Comparison of ENCODE assay signal across 27 cellular contexts in genomic region chr2:182391443-182391842, GRCh38. TPM values are rescaled to one million over a fixed set of nuclear protein-coding genes. Genes with fewer than 3 reads are reported as not detected.
"Had no signal": no experiment of that assay in that cellular context is flagged by ENCODE, and none has a peak within 500 bp of the region (broad histone marks: within the 10 kb centered on the region; RNA-seq: fewer than 3 reads in every experiment).

No MANE protein-coding gene starts in this region.

- H3K27ac ChIP-seq: ascending aorta, breast epithelium, cardiac muscle cell, colonic mucosa, epithelial cell of prostate, heart left ventricle had no signal

- H3K27me3 ChIP-seq: ascending aorta, breast epithelium, cardiac muscle cell, colonic mucosa, heart left ventricle had no signal

- H3K4me3 ChIP-seq: ascending aorta, breast epithelium, cardiac muscle cell, colonic mucosa, heart left ventricle had no signal

- H3K9me3 ChIP-seq: ascending aorta, colonic mucosa had no signal

- H3K36me3 ChIP-seq: ascending aorta, breast epithelium, cardiac muscle cell, colonic mucosa, heart left ventricle had no signal

- DNase-seq: activated CD4-positive, alpha-beta T cell treated with anti-CD3 and anti-CD28 coated beads for 48 hours; activated CD4-positive, alpha-beta T cell treated with anti-CD3 and anti-CD28 coated beads, Interleukin-2, amount 50 U/mL, for 1 hour; activated CD4-positive, alpha-beta T cell treated with anti-CD3 and anti-CD28 coated beads, Interleukin-2, amount 50 U/mL, for 48 hours; activated CD8-positive, alpha-beta memory T cell treated with anti-CD3 and anti-CD28 coated beads for 24 hours; activated CD8-positive, alpha-beta T cell treated with anti-CD3 and anti-CD28 coated beads for 36 hours; activated effector memory CD4-positive, alpha-beta T cell treated with Interleukin-2 at 50 U/mL for 16 hours; activated gamma-delta T cell treated with Interleukin-2 at 50 U/mL for 16 hours; activated naive CD4-positive, alpha-beta T cell treated with Interleukin-2 at 50 U/mL for 16 hours; activated naive CD8-positive, alpha-beta T cell treated with anti-CD3 and anti-CD28 coated beads for 36 hours; activated naive CD8-positive, alpha-beta T cell treated with anti-CD3 and anti-CD28 coated beads, Interleukin-2, amount 50 U/mL, for 24 hours; activated T-cell treated with anti-CD3 and anti-CD28 coated beads, Interleukin-2, amount 50 U/mL, for 4 hours; central memory CD4-positive, alpha-beta T cell; cerebellar nuclear complex; colonic mucosa; effector CD8-positive, alpha-beta T cell; foreskin fibroblast; glutamatergic neuron; heart left ventricle; T-helper 2 cell had no signal

- ATAC-seq: activated CD8-positive, alpha-beta T cell treated with anti-CD3 and anti-CD28 coated beads for 36 hours; activated naive CD8-positive, alpha-beta T cell treated with anti-CD3 and anti-CD28 coated beads, Interleukin-2, amount 50 U/mL, for 24 hours; activated T-cell treated with anti-CD3 and anti-CD28 coated beads, Interleukin-2, amount 50 U/mL, for 4 hours; activated T-helper 17 cell treated with anti-CD3 and anti-CD28 coated beads, Interleukin-2, amount 50 U/mL, for 72 hours; esophagus mucosa; heart left ventricle; WTC11 had no signal

- H3K4me1 ChIP-seq: ascending aorta, breast epithelium, colonic mucosa had no signal

RNA-seq across cellular contexts. Expression of gene PDE1A, which starts 35.4 kb away (rescaled TPM):
- total RNA-seq: activated CD8-positive, alpha-beta T cell treated with anti-CD3 and anti-CD28 coated beads for 36 hours; activated naive CD8-positive, alpha-beta T cell treated with anti-CD3 and anti-CD28 coated beads for 36 hours; activated T-cell treated with anti-CD3 and anti-CD28 coated beads, Interleukin-2, amount 50 U/mL, for 4 hours; activated T-helper 17 cell treated with anti-CD3 and anti-CD28 coated beads, Interleukin-2, amount 50 U/mL, for 72 hours; T-helper 1 cell treated with Interleukin-12 subunit alpha and Interleukin-12 subunit beta and Interleukin-4 antibody, amounts not matched to agents 30 ng/mL and 1 ng/mL, for 36 hours; WTC11 had no signal
